2 cellular contexts compared by ENCODE assay signal in the genomic region with DNA sequence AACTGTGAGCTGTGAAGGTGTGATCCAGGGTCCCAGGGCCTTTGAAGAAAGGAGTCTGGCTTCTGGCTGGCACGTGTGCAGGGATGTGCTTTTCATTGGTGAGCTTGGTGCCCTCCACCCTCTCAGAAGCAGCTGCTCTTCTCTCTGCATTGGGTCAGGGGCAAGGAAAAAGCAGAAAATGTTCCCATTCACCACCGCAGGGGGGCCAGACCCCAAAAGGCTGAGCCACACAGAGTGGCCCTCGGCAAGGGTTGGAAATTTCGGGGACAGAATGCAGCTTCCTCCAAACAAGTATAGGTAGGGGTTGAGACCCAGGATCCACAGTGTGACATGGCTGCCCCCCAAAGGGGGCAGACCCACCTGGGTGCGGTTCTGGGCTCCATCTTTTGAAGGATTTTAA.
TF ChIP-seq lines count a peak whose summit lies in the region.

No MANE protein-coding gene starts in this region.

TF ChIP-seq in IMR-90, 13 proteins besides CTCF, POLR2A, EP300 and RAD21:
- TF ChIP-seq CEBPB (IDR thresholded peaks at IDR 0.05; ENCODE audit: low read depth, low read length), result no peak

TF ChIP-seq in GM12878, 131 proteins besides CTCF, POLR2A, EP300 and RAD21:
- TF ChIP-seq, protein P1, sequence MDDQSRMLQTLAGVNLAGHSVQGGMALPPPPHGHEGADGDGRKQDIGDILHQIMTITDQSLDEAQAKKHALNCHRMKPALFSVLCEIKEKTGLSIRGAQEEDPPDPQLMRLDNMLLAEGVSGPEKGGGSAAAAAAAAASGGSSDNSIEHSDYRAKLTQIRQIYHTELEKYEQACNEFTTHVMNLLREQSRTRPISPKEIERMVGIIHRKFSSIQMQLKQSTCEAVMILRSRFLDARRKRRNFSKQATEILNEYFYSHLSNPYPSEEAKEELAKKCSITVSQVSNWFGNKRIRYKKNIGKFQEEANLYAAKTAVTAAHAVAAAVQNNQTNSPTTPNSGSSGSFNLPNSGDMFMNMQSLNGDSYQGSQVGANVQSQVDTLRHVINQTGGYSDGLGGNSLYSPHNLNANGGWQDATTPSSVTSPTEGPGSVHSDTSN (IDR thresholded peaks at IDR 0.05; ENCODE audit: insufficient replicate concordance, low read depth, low read length), result no peak
- TF ChIP-seq SP1 (IDR thresholded peaks at IDR 0.05; ENCODE audit: low read depth, low read length) (no peak), SUPT20H (IDR thresholded peaks at IDR 0.05; ENCODE audit: borderline replicate concordance, control insufficient read depth, low read depth, low read length) (no peak), CHD2 (IDR thresholded peaks at IDR 0.05; ENCODE audit: borderline replicate concordance, low read depth, low read length) (no peak), ZNF217 (IDR thresholded peaks at IDR 0.05) (no peak), SUZ12 (IDR thresholded peaks at IDR 0.05; ENCODE audit: unreplicated experiment) (no peak), CBX3 (IDR thresholded peaks at IDR 0.05; ENCODE audit: borderline replicate concordance, low read depth) (no peak), ZNF207 (IDR thresholded peaks at IDR 0.05; ENCODE audit: borderline replicate concordance) (peak; percentile 37; the same call in 1 of the 2 replicates), RBBP5 (conservative IDR thresholded peaks at IDR 0.05) (no peak), TCF3 (IDR thresholded peaks at IDR 0.05; ENCODE audit: borderline replicate concordance, insufficient read depth, low read depth, low read length) (no peak), FOXK2 (IDR thresholded peaks at IDR 0.05) (no peak), NFXL1 (IDR thresholded peaks at IDR 0.05; ENCODE audit: borderline replicate concordance) (no peak), MTA2 (IDR thresholded peaks at IDR 0.05; ENCODE audit: low read depth) (no peak), YY1 (IDR thresholded peaks at IDR 0.05; ENCODE audit: low read depth, low read length) (peak; percentile 58; the same call in 1 of the 2 replicates), JUND (IDR thresholded peaks at IDR 0.05; ENCODE audit: low read depth, low read length) (no peak), POU2F2 (IDR thresholded peaks at IDR 0.05; ENCODE audit: borderline replicate concordance, low read depth, low read length) (no peak), LARP7 (IDR thresholded peaks at IDR 0.05) (no peak), GABPA (IDR thresholded peaks at IDR 0.05; ENCODE audit: low read depth) (no peak), KAT2A (conservative IDR thresholded peaks at IDR 0.05; ENCODE audit: control insufficient read depth, low read depth, low read length) (no peak), MEF2B (IDR thresholded peaks at IDR 0.05; ENCODE audit: partially characterized antibody, poor library complexity, severe bottlenecking) (peak; percentile 9), CHD1 (IDR thresholded peaks at IDR 0.05; ENCODE audit: low read depth, low read length) (no peak), KLF5 (IDR thresholded peaks at IDR 0.05; ENCODE audit: partially characterized antibody) (no peak), RAD51 (IDR thresholded peaks at IDR 0.05) (peak; percentile 45), RFX5 (IDR thresholded peaks at IDR 0.05; ENCODE audit: low read depth, low read length) (no peak), STAT3 (IDR thresholded peaks at IDR 0.05; ENCODE audit: low read depth, low read length) (no peak), HDAC2 (IDR thresholded peaks at IDR 0.05) (no peak), HCFC1 (IDR thresholded peaks at IDR 0.05; ENCODE audit: low read length) (no peak), ZNF24 (IDR thresholded peaks at IDR 0.05) (no peak), NFIC (IDR thresholded peaks at IDR 0.05; ENCODE audit: low read depth, low read length) (no peak), IRF4 (IDR thresholded peaks at IDR 0.05; ENCODE audit: low read depth, low read length) (no peak), ZZZ3 (IDR thresholded peaks at IDR 0.05; ENCODE audit: control insufficient read depth, insufficient read length, low read depth) (no peak), BACH1 (IDR thresholded peaks at IDR 0.05; ENCODE audit: borderline replicate concordance) (no peak), CBFB (IDR thresholded peaks at IDR 0.05; ENCODE audit: low read depth) (no peak), ZNF274 (IDR thresholded peaks at IDR 0.05; ENCODE audit: insufficient read depth, insufficient read length) (no peak), BHLHE40 (IDR thresholded peaks at IDR 0.05; ENCODE audit: borderline replicate concordance in 1 of 2, low read depth in 2 of 2, low read length in 1 of 2) (peak; percentile 38 to 39; a peak in 1 of 4 replicates)
- TF ChIP-seq, protein P2, sequence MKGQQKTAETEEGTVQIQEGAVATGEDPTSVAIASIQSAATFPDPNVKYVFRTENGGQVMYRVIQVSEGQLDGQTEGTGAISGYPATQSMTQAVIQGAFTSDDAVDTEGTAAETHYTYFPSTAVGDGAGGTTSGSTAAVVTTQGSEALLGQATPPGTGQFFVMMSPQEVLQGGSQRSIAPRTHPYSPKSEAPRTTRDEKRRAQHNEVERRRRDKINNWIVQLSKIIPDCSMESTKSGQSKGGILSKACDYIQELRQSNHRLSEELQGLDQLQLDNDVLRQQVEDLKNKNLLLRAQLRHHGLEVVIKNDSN (IDR thresholded peaks at IDR 0.05; ENCODE audit: borderline replicate concordance, extremely low read length, insufficient read depth, low read depth, low read length), result peak; percentile 54
- TF ChIP-seq, protein P3, sequence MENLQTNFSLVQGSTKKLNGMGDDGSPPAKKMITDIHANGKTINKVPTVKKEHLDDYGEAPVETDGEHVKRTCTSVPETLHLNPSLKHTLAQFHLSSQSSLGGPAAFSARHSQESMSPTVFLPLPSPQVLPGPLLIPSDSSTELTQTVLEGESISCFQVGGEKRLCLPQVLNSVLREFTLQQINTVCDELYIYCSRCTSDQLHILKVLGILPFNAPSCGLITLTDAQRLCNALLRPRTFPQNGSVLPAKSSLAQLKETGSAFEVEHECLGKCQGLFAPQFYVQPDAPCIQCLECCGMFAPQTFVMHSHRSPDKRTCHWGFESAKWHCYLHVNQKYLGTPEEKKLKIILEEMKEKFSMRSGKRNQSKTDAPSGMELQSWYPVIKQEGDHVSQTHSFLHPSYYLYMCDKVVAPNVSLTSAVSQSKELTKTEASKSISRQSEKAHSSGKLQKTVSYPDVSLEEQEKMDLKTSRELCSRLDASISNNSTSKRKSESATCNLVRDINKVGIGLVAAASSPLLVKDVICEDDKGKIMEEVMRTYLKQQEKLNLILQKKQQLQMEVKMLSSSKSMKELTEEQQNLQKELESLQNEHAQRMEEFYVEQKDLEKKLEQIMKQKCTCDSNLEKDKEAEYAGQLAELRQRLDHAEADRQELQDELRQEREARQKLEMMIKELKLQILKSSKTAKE (IDR thresholded peaks at IDR 0.05; ENCODE audit: low read depth, poor library complexity, severe bottlenecking), result no peak
- TF ChIP-seq, protein P4, sequence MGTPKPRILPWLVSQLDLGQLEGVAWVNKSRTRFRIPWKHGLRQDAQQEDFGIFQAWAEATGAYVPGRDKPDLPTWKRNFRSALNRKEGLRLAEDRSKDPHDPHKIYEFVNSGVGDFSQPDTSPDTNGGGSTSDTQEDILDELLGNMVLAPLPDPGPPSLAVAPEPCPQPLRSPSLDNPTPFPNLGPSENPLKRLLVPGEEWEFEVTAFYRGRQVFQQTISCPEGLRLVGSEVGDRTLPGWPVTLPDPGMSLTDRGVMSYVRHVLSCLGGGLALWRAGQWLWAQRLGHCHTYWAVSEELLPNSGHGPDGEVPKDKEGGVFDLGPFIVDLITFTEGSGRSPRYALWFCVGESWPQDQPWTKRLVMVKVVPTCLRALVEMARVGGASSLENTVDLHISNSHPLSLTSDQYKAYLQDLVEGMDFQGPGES (IDR thresholded peaks at IDR 0.05), result no peak
- TF ChIP-seq, protein P5, sequence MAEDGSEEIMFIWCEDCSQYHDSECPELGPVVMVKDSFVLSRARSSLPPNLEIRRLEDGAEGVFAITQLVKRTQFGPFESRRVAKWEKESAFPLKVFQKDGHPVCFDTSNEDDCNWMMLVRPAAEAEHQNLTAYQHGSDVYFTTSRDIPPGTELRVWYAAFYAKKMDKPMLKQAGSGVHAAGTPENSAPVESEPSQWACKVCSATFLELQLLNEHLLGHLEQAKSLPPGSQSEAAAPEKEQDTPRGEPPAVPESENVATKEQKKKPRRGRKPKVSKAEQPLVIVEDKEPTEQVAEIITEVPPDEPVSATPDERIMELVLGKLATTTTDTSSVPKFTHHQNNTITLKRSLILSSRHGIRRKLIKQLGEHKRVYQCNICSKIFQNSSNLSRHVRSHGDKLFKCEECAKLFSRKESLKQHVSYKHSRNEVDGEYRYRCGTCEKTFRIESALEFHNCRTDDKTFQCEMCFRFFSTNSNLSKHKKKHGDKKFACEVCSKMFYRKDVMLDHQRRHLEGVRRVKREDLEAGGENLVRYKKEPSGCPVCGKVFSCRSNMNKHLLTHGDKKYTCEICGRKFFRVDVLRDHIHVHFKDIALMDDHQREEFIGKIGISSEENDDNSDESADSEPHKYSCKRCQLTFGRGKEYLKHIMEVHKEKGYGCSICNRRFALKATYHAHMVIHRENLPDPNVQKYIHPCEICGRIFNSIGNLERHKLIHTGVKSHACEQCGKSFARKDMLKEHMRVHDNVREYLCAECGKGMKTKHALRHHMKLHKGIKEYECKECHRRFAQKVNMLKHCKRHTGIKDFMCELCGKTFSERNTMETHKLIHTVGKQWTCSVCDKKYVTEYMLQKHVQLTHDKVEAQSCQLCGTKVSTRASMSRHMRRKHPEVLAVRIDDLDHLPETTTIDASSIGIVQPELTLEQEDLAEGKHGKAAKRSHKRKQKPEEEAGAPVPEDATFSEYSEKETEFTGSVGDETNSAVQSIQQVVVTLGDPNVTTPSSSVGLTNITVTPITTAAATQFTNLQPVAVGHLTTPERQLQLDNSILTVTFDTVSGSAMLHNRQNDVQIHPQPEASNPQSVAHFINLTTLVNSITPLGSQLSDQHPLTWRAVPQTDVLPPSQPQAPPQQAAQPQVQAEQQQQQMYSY (CRISPR knock-in tag; IDR thresholded peaks at IDR 0.05), result no peak
